Comparison of ENCODE assay signal across 1 cellular context in the genomic region with DNA sequence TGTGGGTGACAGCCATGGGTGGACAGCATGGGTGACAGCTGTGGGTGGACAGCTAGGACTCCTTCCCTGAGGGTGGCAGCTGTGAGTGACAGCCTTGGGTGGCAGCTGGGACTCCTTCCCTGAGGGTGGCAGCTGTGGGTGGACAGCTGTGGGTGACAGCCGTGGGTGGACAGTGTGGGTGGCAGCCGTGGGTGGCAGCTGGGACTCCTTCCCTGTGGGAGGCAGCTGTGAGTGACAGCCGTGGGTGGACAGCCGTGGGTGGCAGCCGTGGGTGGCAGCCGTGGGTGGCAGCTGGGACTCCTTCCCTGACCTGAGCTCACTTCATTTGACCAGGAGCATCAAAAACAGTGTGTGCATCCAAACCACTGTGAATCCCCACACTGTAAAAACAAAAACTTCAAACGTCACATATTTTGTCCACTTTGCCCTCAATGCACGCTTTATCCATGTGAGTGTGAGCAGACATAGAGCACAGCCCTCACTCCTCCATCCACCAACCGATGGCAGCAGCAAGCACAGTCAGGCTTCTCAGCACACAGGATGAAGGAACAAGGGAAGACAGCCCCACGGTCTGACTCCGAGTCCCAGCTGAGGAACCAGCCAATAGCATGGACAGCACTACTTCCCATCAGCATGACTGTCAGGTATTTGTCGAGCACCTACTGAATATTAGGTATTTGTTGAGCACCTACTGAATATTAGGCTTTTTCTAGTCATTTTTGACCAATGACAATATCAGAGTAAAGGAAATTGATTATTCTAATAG.
TF ChIP-seq lines count a peak whose summit lies in the region.

No MANE protein-coding gene starts in this region.

TF ChIP-seq in GM23338, 12 proteins besides CTCF, POLR2A, EP300 and RAD21:
- TF ChIP-seq, protein P1, sequence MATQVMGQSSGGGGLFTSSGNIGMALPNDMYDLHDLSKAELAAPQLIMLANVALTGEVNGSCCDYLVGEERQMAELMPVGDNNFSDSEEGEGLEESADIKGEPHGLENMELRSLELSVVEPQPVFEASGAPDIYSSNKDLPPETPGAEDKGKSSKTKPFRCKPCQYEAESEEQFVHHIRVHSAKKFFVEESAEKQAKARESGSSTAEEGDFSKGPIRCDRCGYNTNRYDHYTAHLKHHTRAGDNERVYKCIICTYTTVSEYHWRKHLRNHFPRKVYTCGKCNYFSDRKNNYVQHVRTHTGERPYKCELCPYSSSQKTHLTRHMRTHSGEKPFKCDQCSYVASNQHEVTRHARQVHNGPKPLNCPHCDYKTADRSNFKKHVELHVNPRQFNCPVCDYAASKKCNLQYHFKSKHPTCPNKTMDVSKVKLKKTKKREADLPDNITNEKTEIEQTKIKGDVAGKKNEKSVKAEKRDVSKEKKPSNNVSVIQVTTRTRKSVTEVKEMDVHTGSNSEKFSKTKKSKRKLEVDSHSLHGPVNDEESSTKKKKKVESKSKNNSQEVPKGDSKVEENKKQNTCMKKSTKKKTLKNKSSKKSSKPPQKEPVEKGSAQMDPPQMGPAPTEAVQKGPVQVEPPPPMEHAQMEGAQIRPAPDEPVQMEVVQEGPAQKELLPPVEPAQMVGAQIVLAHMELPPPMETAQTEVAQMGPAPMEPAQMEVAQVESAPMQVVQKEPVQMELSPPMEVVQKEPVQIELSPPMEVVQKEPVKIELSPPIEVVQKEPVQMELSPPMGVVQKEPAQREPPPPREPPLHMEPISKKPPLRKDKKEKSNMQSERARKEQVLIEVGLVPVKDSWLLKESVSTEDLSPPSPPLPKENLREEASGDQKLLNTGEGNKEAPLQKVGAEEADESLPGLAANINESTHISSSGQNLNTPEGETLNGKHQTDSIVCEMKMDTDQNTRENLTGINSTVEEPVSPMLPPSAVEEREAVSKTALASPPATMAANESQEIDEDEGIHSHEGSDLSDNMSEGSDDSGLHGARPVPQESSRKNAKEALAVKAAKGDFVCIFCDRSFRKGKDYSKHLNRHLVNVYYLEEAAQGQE (IDR thresholded peaks at IDR 0.05; ENCODE audit: unreplicated experiment), result no peak
